ENCODE assay signal across 13 cellular contexts in genomic region chr22:36319595-36320497, GRCh38.
A peak's percentile ranks its signal among the peaks of the same experiment; 100 is the strongest.
DNase-seq lines count a peak whose midpoint lies in the region; ATAC-seq, FAIRE-seq and TF ChIP-seq lines count a peak whose summit lies in the region.
"Had no signal": no experiment of that assay in that cellular context is flagged by ENCODE, and none has a peak within 500 bp of the region (broad histone marks: within the 10 kb centered on the region; RNA-seq: fewer than 3 reads in every experiment).

No MANE protein-coding gene starts in this region.

- CTCF ChIA-PET in naive thymus-derived CD4-positive, alpha-beta T cell (lab: Charles Lee) = no interaction called here
- CTCF ChIA-PET in GM10248 (lab: Yijun Ruan, JAX) = interaction anchor here (0.9 to 2.8 kb wide), 5 partner anchors 8 to 150 kb away, joined by 3 to 12 read pairs (median 3); no protein-coding TSS in a partner anchor

- H3K36me3 Mint-ChIP-seq in central memory CD8-positive, alpha-beta T cell (ENCODE audit: insufficient read depth) = peaks cover 85% of the 10 kb centered on the region
- peaks cover 8 to 55% (median 33%) of the 10 kb centered on the region in 5 donors for H3K36me3 Mint-ChIP-seq in naive thymus-derived CD4-positive, alpha-beta T cell

- peak overlapping the region; percentile 100 for H3K27ac ChIP-seq in left ventricle myocardium inferior (replicated peaks)
- no peak overlapping the region for H3K27ac ChIP-seq in naive thymus-derived CD4-positive, alpha-beta T cell (ENCODE audit: low read depth, low read length)

- no peak overlapping the region for H3K4me3 Mint-ChIP-seq in central memory CD8-positive, alpha-beta T cell
- H3K4me3 Mint-ChIP-seq in naive thymus-derived CD4-positive, alpha-beta T cell = no peak overlapping the region

- no peaks in the 10 kb centered on the region for H3K27me3 Mint-ChIP-seq in central memory CD8-positive, alpha-beta T cell
- H3K27me3 Mint-ChIP-seq in naive thymus-derived CD4-positive, alpha-beta T cell = no peaks in the 10 kb centered on the region

- no peaks in the 10 kb centered on the region for H3K27me3 ChIP-seq in left ventricle myocardium inferior (ENCODE audit: low read depth)
- no peaks in the 10 kb centered on the region for H3K27me3 ChIP-seq in naive thymus-derived CD4-positive, alpha-beta T cell (ENCODE audit: control insufficient read depth in 2 of 2, insufficient read depth in 2 of 2, low read length in 2 of 2)
- H3K27me3 ChIP-seq: BE2C had no signal

- DNase-seq in left ventricle myocardium inferior (no peak), left cardiac atrium (no peak), urothelium cell line (ENCODE audit: low spot score) (no peak), D721Med (ENCODE audit: insufficient read length, low spot score) (no peak), HK-2 (ENCODE audit: unreplicated experiment) (no peak), GM10248 (ENCODE audit: extremely low spot score) (no peak)
- DNase-seq in central memory CD8-positive, alpha-beta T cell (ENCODE audit: low spot score in 2 of 2) = no peak
- DNase-seq in naive thymus-derived CD4-positive, alpha-beta T cell = no peak
- DNase-seq: activated effector memory CD4-positive, alpha-beta T cell treated with Interleukin-2 at 50 U/mL for 16 hours; BE2C; hypothalamus; NCI-H2171; stimulated activated naive CD4-positive, alpha-beta T cell treated with Interleukin-2 at 50 U/mL for 16 hours had no signal

- TF ChIP-seq CTCF in left ventricle myocardium inferior (IDR thresholded peaks at IDR 0.05; ENCODE audit: borderline replicate concordance) (no peak), D721Med (IDR thresholded peaks at IDR 0.05; ENCODE audit: insufficient read depth, missing control alignments) (no peak), GM10248 (IDR thresholded peaks at IDR 0.05; ENCODE audit: control extremely low read depth, extremely low read depth, low read depth, missing control alignments) (no peak)

- peaks cover 97% of the 10 kb centered on the region for H3K36me3 ChIP-seq in left ventricle myocardium inferior
- H3K36me3 ChIP-seq in naive thymus-derived CD4-positive, alpha-beta T cell (ENCODE audit: control insufficient read depth in 2 of 3, insufficient read depth in 3 of 3, low read length in 3 of 3) = peaks cover 63 to 98% (median 71%) of the 10 kb centered on the region in 3 experiments

- no peak for ATAC-seq in left cardiac atrium
- no peak for ATAC-seq in central memory CD8-positive, alpha-beta T cell (replicated peaks; ENCODE audit: extremely low read depth, poor library complexity, severe bottlenecking)
- peak; percentile 21 for ATAC-seq in naive thymus-derived CD4-positive, alpha-beta T cell

- POLR2A ChIA-PET in naive thymus-derived CD4-positive, alpha-beta T cell (lab: Charles Lee) = no interaction called here
- POLR2A ChIA-PET in GM10248 (lab: Yijun Ruan, JAX) = no interaction called here

- no peak overlapping the region for H3K4me3 ChIP-seq in left ventricle myocardium inferior
- no peak overlapping the region for H3K4me3 ChIP-seq in naive thymus-derived CD4-positive, alpha-beta T cell (ENCODE audit: low read length)

- H3K9me3 ChIP-seq in left ventricle myocardium inferior (replicated peaks) = no peaks in the 10 kb centered on the region
- no peaks in the 10 kb centered on the region for H3K9me3 ChIP-seq in naive thymus-derived CD4-positive, alpha-beta T cell (ENCODE audit: control insufficient read depth in 2 of 3, low read length in 3 of 3)
- H3K9me3 ChIP-seq: BE2C had no signal

- intact Hi-C loops in left ventricle myocardium inferior (cut with micrococcal nuclease) (loop anchor here (5.0 kb wide), 1 partner anchor 147 kb away; no protein-coding TSS in a partner anchor), left cardiac atrium (cut with DNase I) (loop anchor here (5.0 to 10.0 kb wide), 2 partner anchors 145 to 147 kb away; no protein-coding TSS in a partner anchor)
- intact Hi-C loops in naive thymus-derived CD4-positive, alpha-beta T cell (cut with micrococcal nuclease) = no loop called here

- H3K4me1 Mint-ChIP-seq in central memory CD8-positive, alpha-beta T cell = peaks cover 10% of the 10 kb centered on the region
- peaks cover 0 to 12% (median 5%) of the 10 kb centered on the region in 7 donors for H3K4me1 Mint-ChIP-seq in naive thymus-derived CD4-positive, alpha-beta T cell

- H3K4me1 ChIP-seq in left ventricle myocardium inferior = peaks cover 64% of the 10 kb centered on the region
- H3K4me1 ChIP-seq in naive thymus-derived CD4-positive, alpha-beta T cell (ENCODE audit: control insufficient read depth in 2 of 2, insufficient read depth in 2 of 2, low read length in 2 of 2) = no peaks in the 10 kb centered on the region
- H3K4me1 ChIP-seq: BE2C had no signal

- H3K27ac Mint-ChIP-seq in central memory CD8-positive, alpha-beta T cell (ENCODE audit: low read depth) = peak overlapping the region; percentile 22
- H3K27ac Mint-ChIP-seq in naive thymus-derived CD4-positive, alpha-beta T cell = peak overlapping the region in 8 of 9 donors; percentile 36 to 78 (median 51)

- no peaks in the 10 kb centered on the region for H3K9me3 Mint-ChIP-seq in central memory CD8-positive, alpha-beta T cell
- H3K9me3 Mint-ChIP-seq in naive thymus-derived CD4-positive, alpha-beta T cell = no peaks in the 10 kb centered on the region

- FAIRE-seq in urothelium cell line (lab: Jason Lieb, UNC) (peak; percentile 56), D721Med (lab: Jason Lieb, UNC) (no peak)

Comparison
In these comparisons a context has a peak if more than half of its experiments do, and no peak if none do; other contexts are left out.
1. intact Hi-C loops: an anchor here in left ventricle myocardium inferior (5.0 kb wide) and left cardiac atrium (5.0 to 10.0 kb wide); none called in naive thymus-derived CD4-positive, alpha-beta T cell.